ENCODE assay signal across 17 cellular contexts in genomic region chr5:61429906-61430305, GRCh38.
DNase-seq lines count a peak whose midpoint lies in the region; ATAC-seq, FAIRE-seq and TF ChIP-seq lines count a peak whose summit lies in the region.
"Had no signal": no experiment of that assay in that cellular context is flagged by ENCODE, and none has a peak within 500 bp of the region (broad histone marks: within the 10 kb centered on the region; RNA-seq: fewer than 3 reads in every experiment).

No MANE protein-coding gene starts in this region.

- no peak for TF ChIP-seq POLR2A in GM12891 (IDR thresholded peaks at IDR 0.05; ENCODE audit: low read depth, low read length)

- H3K4me1 Mint-ChIP-seq in central memory CD8-positive, alpha-beta T cell = peaks cover 31% of the 10 kb centered on the region
- peaks cover 42% of the 10 kb centered on the region for H3K4me1 Mint-ChIP-seq in neural crest cell

- no peak overlapping the region for H3K4me3 Mint-ChIP-seq in central memory CD8-positive, alpha-beta T cell
- peak overlapping the region; percentile 50 for H3K4me3 Mint-ChIP-seq in neural crest cell

- H3K36me3 Mint-ChIP-seq in central memory CD8-positive, alpha-beta T cell (ENCODE audit: insufficient read depth) = no peaks in the 10 kb centered on the region
- peaks cover 5% of the 10 kb centered on the region for H3K36me3 Mint-ChIP-seq in neural crest cell (ENCODE audit: low read depth)
- H3K36me3 Mint-ChIP-seq in activated naive CD4-positive, alpha-beta T cell treated with anti-CD3 and anti-CD28 coated beads, Interleukin-2, amount 50 U/mL, for 72 hours = peaks cover 0 to 5% of the 10 kb centered on the region in 2 donors

- no peaks in the 10 kb centered on the region for H3K9me3 Mint-ChIP-seq in central memory CD8-positive, alpha-beta T cell
- no peaks in the 10 kb centered on the region for H3K9me3 Mint-ChIP-seq in neural crest cell
- peaks cover 0 to 4% of the 10 kb centered on the region in 2 donors for H3K9me3 Mint-ChIP-seq in activated naive CD4-positive, alpha-beta T cell treated with anti-CD3 and anti-CD28 coated beads, Interleukin-2, amount 50 U/mL, for 72 hours

- H3K27ac Mint-ChIP-seq in central memory CD8-positive, alpha-beta T cell (ENCODE audit: low read depth) = peak overlapping the region; percentile 5
- peak overlapping the region; percentile 92 for H3K27ac Mint-ChIP-seq in neural crest cell (ENCODE audit: unreplicated experiment)
- no peak overlapping the region for H3K27ac Mint-ChIP-seq in activated naive CD4-positive, alpha-beta T cell treated with anti-CD3 and anti-CD28 coated beads, Interleukin-2, amount 50 U/mL, for 72 hours

- no peak for ATAC-seq in central memory CD8-positive, alpha-beta T cell (replicated peaks; ENCODE audit: extremely low read depth, poor library complexity, severe bottlenecking)
- no peak for ATAC-seq in activated naive CD4-positive, alpha-beta T cell treated with anti-CD3 and anti-CD28 coated beads, Interleukin-2, amount 50 U/mL, for 72 hours
- ATAC-seq: Right ventricle myocardium inferior had no signal

- FAIRE-seq in GM12891 (lab: Jason Lieb, UNC) = no peak
- FAIRE-seq: HTR-8/SVneo had no signal

- peak; percentile 29 for DNase-seq in EH (ENCODE audit: low read depth)
- peak; percentile 76 for DNase-seq in SK-MEL-5 (ENCODE audit: low read depth, low spot score)
- DNase-seq in central memory CD8-positive, alpha-beta T cell (ENCODE audit: low spot score in 2 of 2) = no peak
- DNase-seq in neural crest cell (ENCODE audit: low read depth, low spot score) = no peak
- DNase-seq in activated naive CD4-positive, alpha-beta T cell treated with anti-CD3 and anti-CD28 coated beads, Interleukin-2, amount 50 U/mL, for 72 hours (ENCODE audit: low spot score in 2 of 2) = no peak
- DNase-seq in GM12891 (ENCODE audit: insufficient read length, low spot score) = no peak
- no peak for DNase-seq in NCI-H1694 (lab: John Stamatoyannopoulos, UW)
- no peak for DNase-seq in effector CD8-positive, alpha-beta T cell (lab: John Stamatoyannopoulos, UW)
- DNase-seq: DMS79, GOT3, MV-4-11, NCI-H1105 treated with DMSO at 0.1 percent for 48 hours, NCI-H1694 treated with DMSO at 0.1 percent for 48 hours, NCI-H446 treated with DMSO at 0.1 percent for 48 hours, NCI-H526 treated with DMSO at 0.1 percent for 48 hours had no signal

- TF ChIP-seq CTCF in neural crest cell (conservative IDR thresholded peaks at IDR 0.05) = no peak

- in situ Hi-C loops in SK-MEL-5 (cut with HindIII; ENCODE audit: low pct_unique_long_range_greater_than_20kb, low sequenced_read_pairs) = no loop called here

- no peaks in the 10 kb centered on the region for H3K27me3 Mint-ChIP-seq in central memory CD8-positive, alpha-beta T cell
- no peaks in the 10 kb centered on the region for H3K27me3 Mint-ChIP-seq in neural crest cell (ENCODE audit: low read depth)

TF ChIP-seq in GM12891, 5 proteins besides CTCF, POLR2A, EP300 and RAD21:
- TF ChIP-seq POU2F2 (IDR thresholded peaks at IDR 0.05; ENCODE audit: low read depth, low read length) (no peak), POLR2AphosphoS5 (IDR thresholded peaks at IDR 0.05; ENCODE audit: low read depth, low read length) (no peak), TAF1 (IDR thresholded peaks at IDR 0.05; ENCODE audit: low read depth, low read length) (no peak), PAX5 (IDR thresholded peaks at IDR 0.05; ENCODE audit: insufficient read depth, low read length, severe bottlenecking) (no peak), SPI1 (IDR thresholded peaks at IDR 0.05; ENCODE audit: low read depth, low read length) (no peak)

Comparison
In these comparisons a context has a peak if more than half of its experiments do, and no peak if none do; other contexts are left out.
1. DNase-seq: peak in EH (single experiment) and SK-MEL-5 (single experiment); none in central memory CD8-positive, alpha-beta T cell (0 of 2), neural crest cell (single experiment), activated naive CD4-positive, alpha-beta T cell treated with anti-CD3 and anti-CD28 coated beads, Interleukin-2, amount 50 U/mL, for 72 hours (0 of 2), GM12891 (single experiment), NCI-H1694 (single experiment) and effector CD8-positive, alpha-beta T cell (single experiment).
2. H3K27ac Mint-ChIP-seq: peak in central memory CD8-positive, alpha-beta T cell (single experiment) and neural crest cell (single experiment); none in activated naive CD4-positive, alpha-beta T cell treated with anti-CD3 and anti-CD28 coated beads, Interleukin-2, amount 50 U/mL, for 72 hours (0 of 2).